Comparison of ENCODE assay signal across 29 cellular contexts in genomic region chr4:176186721-176187395, GRCh38. TPM values are rescaled to one million over a fixed set of nuclear protein-coding genes. Genes with fewer than 3 reads are reported as not detected.
DNase-seq lines count a peak whose midpoint lies in the region; ATAC-seq and TF ChIP-seq lines count a peak whose summit lies in the region.
"Had no signal": no experiment of that assay in that cellular context is flagged by ENCODE, and none has a peak within 500 bp of the region (broad histone marks: within the 10 kb centered on the region; RNA-seq: fewer than 3 reads in every experiment).

No MANE protein-coding gene starts in this region.

- no peaks in the 10 kb centered on the region for H3K27me3 ChIP-seq in ascending aorta
- H3K27me3 ChIP-seq in uterus: no peaks in the 10 kb centered on the region
- H3K27me3 ChIP-seq: brain microvascular endothelial cell, Peyer's patch had no signal

- no peak overlapping the region for H3K4me3 ChIP-seq in ascending aorta
- no peak overlapping the region for H3K4me3 ChIP-seq in uterus
- H3K4me3 ChIP-seq: Peyer's patch, skin epidermis had no signal

- DNase-seq in DMS 273 (lab: John Stamatoyannopoulos, UW; ENCODE audit: unreplicated experiment): peak; percentile 3
- DNase-seq in DMS 273 treated with DMSO at 0.1 percent for 48 hours (lab: John Stamatoyannopoulos, UW): no peak
- no peak for DNase-seq in ascending aorta (ENCODE audit: low spot score in 2 of 2)
- peak; percentile 79 for DNase-seq in iris pigment epithelial cell (ENCODE audit: low read depth)
- no peak for DNase-seq in uterus
- no peak for DNase-seq in stimulated activated effector memory CD8-positive, alpha-beta T cell treated with anti-CD3 and anti-CD28 coated beads, Interleukin-12 subunit alpha, Interleukin-12 subunit beta, amount 100 ng/mL, for 72 hours (ENCODE audit: low spot score in 2 of 2)
- DNase-seq in omental fat pad (ENCODE audit: low spot score): no peak
- DNase-seq: activated CD4-positive, alpha-beta T cell treated with anti-CD3 and anti-CD28 coated beads, Interleukin-2, amount 50 U/mL, for 1 hour; activated naive CD8-positive, alpha-beta T cell treated with anti-CD3 and anti-CD28 coated beads for 36 hours; brain microvascular endothelial cell; dermis blood vessel endothelial cell; foreskin melanocyte; natural killer cell; NCI-H187 treated with DMSO at 0.1 percent for 48 hours; NCI-H446 treated with DMSO at 0.1 percent for 48 hours; Peyer's patch had no signal

- H3K9me3 Mint-ChIP-seq in stimulated activated effector memory CD8-positive, alpha-beta T cell treated with anti-CD3 and anti-CD28 coated beads, Interleukin-12 subunit alpha, Interleukin-12 subunit beta, amount 100 ng/mL, for 72 hours: no peaks in the 10 kb centered on the region
- H3K9me3 Mint-ChIP-seq: activated naive CD8-positive, alpha-beta T cell treated with anti-CD3 and anti-CD28 coated beads for 36 hours; activated T-helper 2 cell treated with anti-CD3 and anti-CD28 coated beads, Interferon-gamma antibody, Interleukin-2, Interleukin-4, amounts not matched to agents 10 μg/mL and 5 μg/mL and 100 μg/mL, durations not matched to agents 14 hours and 24 hours and 36 hours; natural killer cell; stimulated activated naive CD8-positive, alpha-beta T cell treated with anti-CD3 and anti-CD28 coated beads, Interleukin-15, Interleukin-2, amounts not matched to agents 100 ng/mL and 50 ng/mL, for 24 hours; T-helper 1 cell treated with Interleukin-12 subunit alpha and Interleukin-12 subunit beta and Interleukin-4 antibody, amounts not matched to agents 30 μg/mL and 1 μg/mL, for 36 hours; type B pancreatic cell had no signal

- H3K4me1 Mint-ChIP-seq in stimulated activated effector memory CD8-positive, alpha-beta T cell treated with anti-CD3 and anti-CD28 coated beads, Interleukin-12 subunit alpha, Interleukin-12 subunit beta, amount 100 ng/mL, for 72 hours: no peaks in the 10 kb centered on the region
- H3K4me1 Mint-ChIP-seq: B cell, natural killer cell had no signal

- peaks cover 0 to 8% of the 10 kb centered on the region in 2 donors for H3K4me1 ChIP-seq in ascending aorta
- H3K4me1 ChIP-seq in uterus: no peaks in the 10 kb centered on the region
- H3K4me1 ChIP-seq: parathyroid adenoma, Peyer's patch had no signal

- intact Hi-C loops in ascending aorta (cut with DNase I): loop anchor here (2.0 to 5.0 kb wide), 2 partner anchors 35 to 52 kb away; no protein-coding TSS in a partner anchor
- intact Hi-C loops in uterus (cut with DNase I; ENCODE audit: low total_unique reads): no loop called here

- H3K36me3 ChIP-seq in ascending aorta (no peaks in the 10 kb centered on the region), uterus (no peaks in the 10 kb centered on the region)
- H3K36me3 ChIP-seq: brain microvascular endothelial cell, Peyer's patch had no signal

- no peak overlapping the region for H3K4me3 Mint-ChIP-seq in stimulated activated effector memory CD8-positive, alpha-beta T cell treated with anti-CD3 and anti-CD28 coated beads, Interleukin-12 subunit alpha, Interleukin-12 subunit beta, amount 100 ng/mL, for 72 hours
- H3K4me3 Mint-ChIP-seq: activated naive CD8-positive, alpha-beta T cell treated with anti-CD3 and anti-CD28 coated beads for 36 hours; B cell; natural killer cell; stimulated activated naive CD8-positive, alpha-beta T cell treated with anti-CD3 and anti-CD28 coated beads, Interleukin-15, Interleukin-2, amounts not matched to agents 100 ng/mL and 50 ng/mL, for 24 hours; T-helper 1 cell treated with Interleukin-12 subunit alpha and Interleukin-12 subunit beta and Interleukin-4 antibody, amounts not matched to agents 30 μg/mL and 1 μg/mL, for 36 hours; type B pancreatic cell had no signal

- no peak overlapping the region for H3K27ac Mint-ChIP-seq in stimulated activated effector memory CD8-positive, alpha-beta T cell treated with anti-CD3 and anti-CD28 coated beads, Interleukin-12 subunit alpha, Interleukin-12 subunit beta, amount 100 ng/mL, for 72 hours
- H3K27ac Mint-ChIP-seq: activated T-helper 2 cell treated with anti-CD3 and anti-CD28 coated beads, Interferon-gamma antibody, Interleukin-2, Interleukin-4, amounts not matched to agents 10 μg/mL and 5 μg/mL and 100 μg/mL, durations not matched to agents 14 hours and 24 hours and 36 hours; B cell; natural killer cell; stimulated activated naive CD8-positive, alpha-beta T cell treated with anti-CD3 and anti-CD28 coated beads, Interleukin-15, Interleukin-2, amounts not matched to agents 100 ng/mL and 50 ng/mL, for 24 hours; T-helper 1 cell treated with Interleukin-12 subunit alpha and Interleukin-12 subunit beta and Interleukin-4 antibody, amounts not matched to agents 30 μg/mL and 1 μg/mL, for 36 hours; type B pancreatic cell had no signal

- TF ChIP-seq CTCF in ascending aorta (IDR thresholded peaks at IDR 0.05) (no peak), uterus (IDR thresholded peaks at IDR 0.05) (no peak), omental fat pad (IDR thresholded peaks at IDR 0.05) (no peak)

- TF ChIP-seq POLR2A in uterus (IDR thresholded peaks at IDR 0.05): no peak

- no peak for ATAC-seq in HG02885 (IDR thresholded peaks at IDR 0.05; ENCODE audit: poor library complexity, unreplicated experiment)
- no peak for ATAC-seq in stimulated activated effector memory CD8-positive, alpha-beta T cell treated with anti-CD3 and anti-CD28 coated beads, Interleukin-12 subunit alpha, Interleukin-12 subunit beta, amount 100 ng/mL, for 72 hours
- no peak for ATAC-seq in omental fat pad (ENCODE audit: low FRiP score)
- ATAC-seq: natural killer cell had no signal

- H3K27ac ChIP-seq in ascending aorta (peak overlapping the region; percentile 77 to 79), uterus (peak overlapping the region; percentile 12 to 17)
- H3K27ac ChIP-seq: 22Rv1, brain microvascular endothelial cell, HL-60, parathyroid adenoma, Peyer's patch, skin epidermis, VCaP had no signal

- no peaks in the 10 kb centered on the region for H3K9me3 ChIP-seq in ascending aorta
- H3K9me3 ChIP-seq in uterus: no peaks in the 10 kb centered on the region
- H3K9me3 ChIP-seq: Peyer's patch had no signal

- no peaks in the 10 kb centered on the region for H3K36me3 Mint-ChIP-seq in stimulated activated effector memory CD8-positive, alpha-beta T cell treated with anti-CD3 and anti-CD28 coated beads, Interleukin-12 subunit alpha, Interleukin-12 subunit beta, amount 100 ng/mL, for 72 hours
- H3K36me3 Mint-ChIP-seq: activated naive CD8-positive, alpha-beta T cell treated with anti-CD3 and anti-CD28 coated beads for 36 hours; natural killer cell; type B pancreatic cell had no signal

RNA-seq across cellular contexts. Expression of gene SPATA4, which starts 8.5 kb away (rescaled TPM):
- total RNA-seq in ascending aorta (not detected), uterus (1 to 10 TPM in 1 of 4 donors, under 1 TPM in 1, not detected in 2; 0.40 to 1.6 TPM), omental fat pad (not detected)
- total RNA-seq: activated naive CD8-positive, alpha-beta T cell treated with anti-CD3 and anti-CD28 coated beads for 36 hours; activated T-helper 2 cell treated with anti-CD3 and anti-CD28 coated beads, Interferon-gamma antibody, Interleukin-2, Interleukin-4, amounts not matched to agents 10 μg/mL and 5 μg/mL and 100 μg/mL, durations not matched to agents 14 hours and 24 hours and 36 hours; B cell; dermis blood vessel endothelial cell; endothelial cell of umbilical vein; natural killer cell; Peyer's patch; SK-MEL-5 had no signal

Comparison
In these comparisons a context has a peak if more than half of its experiments do, and no peak if none do; other contexts are left out.
1. DNase-seq: peak in DMS 273 (single experiment) and iris pigment epithelial cell (single experiment); none in DMS 273 treated with DMSO at 0.1 percent for 48 hours (single experiment), ascending aorta (0 of 2), uterus (0 of 2), stimulated activated effector memory CD8-positive, alpha-beta T cell treated with anti-CD3 and anti-CD28 coated beads, Interleukin-12 subunit alpha, Interleukin-12 subunit beta, amount 100 ng/mL, for 72 hours (0 of 2) and omental fat pad (single experiment).